ENCODE assay signal across 23 cellular contexts in genomic region chr3:176357891-176358290, GRCh38.
DNase-seq lines count a peak whose midpoint lies in the region; ATAC-seq, FAIRE-seq and TF ChIP-seq lines count a peak whose summit lies in the region.
"Had no signal": no experiment of that assay in that cellular context is flagged by ENCODE, and none has a peak within 500 bp of the region (broad histone marks: within the 10 kb centered on the region; RNA-seq: fewer than 3 reads in every experiment).

No MANE protein-coding gene starts in this region.

- H3K9me3 ChIP-seq in A549 (no peaks in the 10 kb centered on the region), pancreas (no peaks in the 10 kb centered on the region)
- H3K9me3 ChIP-seq: BE2C had no signal

- no peak overlapping the region for H3K4me2 ChIP-seq in A549
- H3K4me2 ChIP-seq: BLaER1 treated with 17β-estradiol and CSF1 and Interleukin-3, amounts not matched to agents 10 nM and 100 nM; GM23338 had no signal

- TF ChIP-seq POLR2A in A549 (IDR thresholded peaks at IDR 0.05; ENCODE audit: low read length), result no peak

- no peaks in the 10 kb centered on the region for H3K36me3 ChIP-seq in pancreas
- H3K36me3 ChIP-seq: BE2C; BLaER1 treated with 17β-estradiol and CSF1 and Interleukin-3, amounts not matched to agents 10 nM and 100 nM had no signal

- intact Hi-C loops in pancreas (cut with DNase I), result no loop called here
- intact Hi-C loops in activated CD4-positive, alpha-beta T cell treated with anti-CD3 and anti-CD28 coated beads for 36 hours (cut with DNase I, micrococcal nuclease), result no loop called here
- intact Hi-C loops in cardiac septum (cut with DNase I), result no loop called here

- POLR2A ChIA-PET in A549 (lab: Yijun Ruan, JAX), result no interaction called here
- POLR2A ChIA-PET in activated CD4-positive, alpha-beta T cell treated with anti-CD3 and anti-CD28 coated beads for 36 hours (lab: Charles Lee), result no interaction called here

- ATAC-seq in A549 (no peak), pancreas (no peak)
- ATAC-seq in activated CD4-positive, alpha-beta T cell treated with anti-CD3 and anti-CD28 coated beads for 36 hours, result no peak
- ATAC-seq: GM23338, HCT116 had no signal

- no peaks in the 10 kb centered on the region for H3K27me3 Mint-ChIP-seq in activated CD4-positive, alpha-beta T cell treated with anti-CD3 and anti-CD28 coated beads for 36 hours
- H3K27me3 Mint-ChIP-seq: CD4-positive, alpha-beta T cell; CD8-positive, alpha-beta memory T cell had no signal

- DNase-seq in A549 (ENCODE audit: low read depth in 1 of 2, low spot score in 1 of 2), result no peak
- DNase-seq in pancreas, result no peak
- no peak for DNase-seq in SIG-M5 treated with dmso at 0.1 percent for 504 hours (lab: John Stamatoyannopoulos, UW; ENCODE audit: unreplicated experiment)
- no peak for DNase-seq in activated CD4-positive, alpha-beta T cell treated with anti-CD3 and anti-CD28 coated beads for 36 hours
- no peak for DNase-seq in cardiac septum (ENCODE audit: low spot score)
- DNase-seq: 8988T; AML-193; BE2C; CD4-positive, alpha-beta T cell; CD8-positive, alpha-beta memory T cell; DMS 273 treated with DMSO at 0.1 percent for 48 hours; DMS79; EL; GF-D8; H9 had no signal

- H3K27ac Mint-ChIP-seq in activated CD4-positive, alpha-beta T cell treated with anti-CD3 and anti-CD28 coated beads for 36 hours, result no peak overlapping the region
- H3K27ac Mint-ChIP-seq: CD14-positive monocyte; CD4-positive, alpha-beta T cell; CD8-positive, alpha-beta memory T cell; GM23338; H9 had no signal

- FAIRE-seq in A549 (lab: Jason Lieb, UNC) (no peak), TTC549 (lab: Jason Lieb, UNC) (peak; percentile 3), endometrium (lab: Jason Lieb, UNC) (peak; percentile 43), pancreas (lab: Jason Lieb, UNC) (peak; percentile 45)
- FAIRE-seq: D721Med, GM12891 had no signal

- no peaks in the 10 kb centered on the region for H3K4me1 Mint-ChIP-seq in activated CD4-positive, alpha-beta T cell treated with anti-CD3 and anti-CD28 coated beads for 36 hours
- H3K4me1 Mint-ChIP-seq: CD14-positive monocyte; CD8-positive, alpha-beta memory T cell had no signal

- H3K27me3 ChIP-seq in pancreas, result no peaks in the 10 kb centered on the region
- H3K27me3 ChIP-seq: BE2C; BLaER1 treated with 17β-estradiol and CSF1 and Interleukin-3, amounts not matched to agents 10 nM and 100 nM had no signal

- no peak for TF ChIP-seq RAD21 in A549 (conservative IDR thresholded peaks at IDR 0.05 in 1 of 2, IDR thresholded peaks at IDR 0.05 in 1 of 2)

- CTCF ChIA-PET in A549 (lab: Yijun Ruan, JAX), result no interaction called here
- CTCF ChIA-PET in activated CD4-positive, alpha-beta T cell treated with anti-CD3 and anti-CD28 coated beads for 36 hours (lab: Charles Lee), result no interaction called here

- no peak for TF ChIP-seq EP300 in A549 (IDR thresholded peaks at IDR 0.05)

- H3K27ac ChIP-seq in A549 (no peak overlapping the region), pancreas (no peak overlapping the region)
- H3K27ac ChIP-seq: BLaER1 treated with 17β-estradiol and CSF1 and Interleukin-3, amounts not matched to agents 10 nM and 100 nM had no signal

- no peak overlapping the region for H3K4me3 Mint-ChIP-seq in activated CD4-positive, alpha-beta T cell treated with anti-CD3 and anti-CD28 coated beads for 36 hours
- H3K4me3 Mint-ChIP-seq: CD14-positive monocyte; CD4-positive, alpha-beta T cell; CD8-positive, alpha-beta memory T cell; GM23338; H9 had no signal

- peaks cover 9% of the 10 kb centered on the region for H3K9me3 Mint-ChIP-seq in activated CD4-positive, alpha-beta T cell treated with anti-CD3 and anti-CD28 coated beads for 36 hours (ENCODE audit: low read depth)
- H3K9me3 Mint-ChIP-seq: H9 had no signal

- TF ChIP-seq CTCF in A549 (IDR thresholded peaks at IDR 0.05) (no peak), pancreas (IDR thresholded peaks at IDR 0.05) (no peak)

- H3K36me3 Mint-ChIP-seq in activated CD4-positive, alpha-beta T cell treated with anti-CD3 and anti-CD28 coated beads for 36 hours (ENCODE audit: low read depth), result no peaks in the 10 kb centered on the region
- H3K36me3 Mint-ChIP-seq: CD14-positive monocyte; CD8-positive, alpha-beta memory T cell had no signal

- H3K4me3 ChIP-seq in A549, result no peak overlapping the region
- no peak overlapping the region for H3K4me3 ChIP-seq in pancreas
- H3K4me3 ChIP-seq: BLaER1 treated with 17β-estradiol and CSF1 and Interleukin-3, amounts not matched to agents 10 nM and 100 nM; GM23338 had no signal

- H3K4me1 ChIP-seq in A549, result no peaks in the 10 kb centered on the region
- no peaks in the 10 kb centered on the region for H3K4me1 ChIP-seq in pancreas
- H3K4me1 ChIP-seq: BLaER1 treated with 17β-estradiol and CSF1 and Interleukin-3, amounts not matched to agents 10 nM and 100 nM had no signal

TF ChIP-seq in A549, 52 proteins besides CTCF, POLR2A, EP300 and RAD21:
- peak; percentile 3 for TF ChIP-seq MAFK (IDR thresholded peaks at IDR 0.05; ENCODE audit: partially characterized antibody)
- TF ChIP-seq RCOR1 (IDR thresholded peaks at IDR 0.05; ENCODE audit: low read depth, low read length), result no peak
